ENCODE assay signal across 15 cellular contexts in the genomic region with DNA sequence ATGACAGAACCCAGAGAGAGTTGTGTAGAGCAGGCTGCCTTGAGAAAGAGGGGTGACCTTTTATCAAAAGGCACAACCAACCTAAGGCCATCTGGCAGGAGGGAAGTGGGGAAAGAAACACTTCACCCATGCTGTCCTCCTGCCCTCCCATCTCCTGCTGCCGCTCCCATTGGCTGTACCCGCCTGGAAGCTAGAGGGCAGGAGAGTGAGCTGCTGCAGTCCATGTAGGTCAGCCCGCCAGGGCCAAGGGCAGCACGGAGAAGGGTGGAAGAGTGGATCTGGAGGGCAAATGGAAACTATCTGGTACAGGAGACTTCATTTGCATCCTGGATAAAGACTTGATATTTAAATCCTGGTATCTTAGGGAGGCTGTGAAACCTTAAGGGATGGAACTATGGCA. TPM values are rescaled to one million over a fixed set of nuclear protein-coding genes. Genes with fewer than 3 reads are reported as not detected.
DNase-seq lines count a peak whose midpoint lies in the region; ATAC-seq, FAIRE-seq and TF ChIP-seq lines count a peak whose summit lies in the region.
"Had no signal": no experiment of that assay in that cellular context is flagged by ENCODE, and none has a peak within 500 bp of the region (broad histone marks: within the 10 kb centered on the region; RNA-seq: fewer than 3 reads in every experiment).

No MANE protein-coding gene starts in this region.

- TF ChIP-seq CTCF in HFF-Myc (IDR thresholded peaks at IDR 0.05; ENCODE audit: low read depth, low read length, missing control alignments), result peak; percentile 15
- TF ChIP-seq CTCF in kidney (IDR thresholded peaks at IDR 0.05; ENCODE audit: borderline replicate concordance, extremely low read depth, insufficient read depth), result no peak
- no peak for TF ChIP-seq CTCF in GM20000 (IDR thresholded peaks at IDR 0.05; ENCODE audit: extremely low read depth, missing control alignments)

- no peak overlapping the region for H3K27ac Mint-ChIP-seq in stimulated activated effector memory CD8-positive, alpha-beta T cell treated with anti-CD3 and anti-CD28 coated beads, Interleukin-12 subunit alpha, Interleukin-12 subunit beta, amount 100 ng/mL, for 72 hours

- in situ Hi-C loops in HAP-1 (cut with MboI; ENCODE audit: low sequenced_read_pairs), result no loop called here

- no peaks in the 10 kb centered on the region for H3K27me3 ChIP-seq in HAP-1 (ENCODE audit: low read depth)
- H3K27me3 ChIP-seq: MG63, vagina had no signal

- peak; percentile 26 for DNase-seq in AG08396 (ENCODE audit: low spot score)
- no peak for DNase-seq in HFF-Myc (ENCODE audit: extremely low read depth, low read depth)
- DNase-seq in kidney, result peak; percentile 43
- DNase-seq in stimulated activated effector memory CD8-positive, alpha-beta T cell treated with anti-CD3 and anti-CD28 coated beads, Interleukin-12 subunit alpha, Interleukin-12 subunit beta, amount 100 ng/mL, for 72 hours (ENCODE audit: low spot score in 2 of 2), result no peak
- DNase-seq in HAP-1 (ENCODE audit: low spot score in 2 of 2), result no peak
- no peak for DNase-seq in GM20000 (ENCODE audit: low spot score)
- DNase-seq: effector memory CD4-positive, alpha-beta T cell; hippocampal formation; MG63; T-helper 2 cell had no signal

- no peak overlapping the region for H3K9ac ChIP-seq in kidney (ENCODE audit: low read length in 2 of 2)

- ATAC-seq in stimulated activated effector memory CD8-positive, alpha-beta T cell treated with anti-CD3 and anti-CD28 coated beads, Interleukin-12 subunit alpha, Interleukin-12 subunit beta, amount 100 ng/mL, for 72 hours, result no peak
- no peak for ATAC-seq in GM21447 (IDR thresholded peaks at IDR 0.05; ENCODE audit: unreplicated experiment)
- ATAC-seq: GM12878, sciatic nerve had no signal

- H3K9me3 Mint-ChIP-seq in stimulated activated effector memory CD8-positive, alpha-beta T cell treated with anti-CD3 and anti-CD28 coated beads, Interleukin-12 subunit alpha, Interleukin-12 subunit beta, amount 100 ng/mL, for 72 hours, result no peaks in the 10 kb centered on the region

- H3K9me3 ChIP-seq in kidney (ENCODE audit: control insufficient read depth in 1 of 2, low read length in 2 of 2) (no peaks in the 10 kb centered on the region), HAP-1 (no peaks in the 10 kb centered on the region)
- H3K9me3 ChIP-seq: MG63, vagina had no signal

- intact Hi-C loops in kidney (cut with DNase I), result no loop called here

- H3K4me1 ChIP-seq in kidney (ENCODE audit: control insufficient read depth in 1 of 2, insufficient read depth in 1 of 2, low read depth in 1 of 2, low read length in 2 of 2), result peaks cover 2 to 5% of the 10 kb centered on the region in 2 donors
- H3K4me1 ChIP-seq in HAP-1, result no peaks in the 10 kb centered on the region
- H3K4me1 ChIP-seq: vagina had no signal

- FAIRE-seq in kidney (lab: Jason Lieb, UNC), result no peak
- FAIRE-seq: GM12878 had no signal

- H3K4me3 Mint-ChIP-seq in stimulated activated effector memory CD8-positive, alpha-beta T cell treated with anti-CD3 and anti-CD28 coated beads, Interleukin-12 subunit alpha, Interleukin-12 subunit beta, amount 100 ng/mL, for 72 hours, result no peak overlapping the region

- no peaks in the 10 kb centered on the region for H3K4me1 Mint-ChIP-seq in stimulated activated effector memory CD8-positive, alpha-beta T cell treated with anti-CD3 and anti-CD28 coated beads, Interleukin-12 subunit alpha, Interleukin-12 subunit beta, amount 100 ng/mL, for 72 hours

- H3K27ac ChIP-seq in angular gyrus (ENCODE audit: low read depth, low read length) (peak overlapping the region; percentile 48), kidney (ENCODE audit: low read depth in 2 of 2, low read length in 2 of 2) (no peak overlapping the region)
- H3K27ac ChIP-seq: vagina had no signal

- H3K36me3 Mint-ChIP-seq in stimulated activated effector memory CD8-positive, alpha-beta T cell treated with anti-CD3 and anti-CD28 coated beads, Interleukin-12 subunit alpha, Interleukin-12 subunit beta, amount 100 ng/mL, for 72 hours, result no peaks in the 10 kb centered on the region

- H3K36me3 ChIP-seq in kidney (ENCODE audit: control insufficient read depth in 1 of 2, insufficient read depth in 2 of 2, low read length in 2 of 2) (no peaks in the 10 kb centered on the region), HAP-1 (replicated peaks) (no peaks in the 10 kb centered on the region)
- H3K36me3 ChIP-seq: MG63, vagina had no signal

- H3K4me3 ChIP-seq in HFF-Myc (replicated peaks; ENCODE audit: low read depth, low read length), result no peak overlapping the region
- H3K4me3 ChIP-seq in kidney (ENCODE audit: low read length in 2 of 2), result no peak overlapping the region
- H3K4me3 ChIP-seq in HAP-1, result no peak overlapping the region
- H3K4me3 ChIP-seq: GM12878, MG63, vagina had no signal

RNA-seq across cellular contexts. Expression of a gene that starts 11.5 kb away (rescaled TPM):
- total RNA-seq in kidney, result 2.0 TPM
- polyA plus RNA-seq in kidney (ENCODE audit: insufficient read depth, low read depth, low replicate concordance), result 24.1 TPM

RNA-seq across cellular contexts. Expression of a gene that starts 47.7 kb away (rescaled TPM):
- total RNA-seq in kidney, result 50.0 TPM
- polyA plus RNA-seq in kidney (ENCODE audit: insufficient read depth, low read depth, low replicate concordance), result 111 TPM

RNA-seq across cellular contexts. Expression of a gene that starts 58.0 kb away (rescaled TPM):
- total RNA-seq in kidney, result 146 TPM
- 60.3 TPM for polyA plus RNA-seq in kidney (ENCODE audit: insufficient read depth, low read depth, low replicate concordance)

Comparison
In these comparisons a context has a peak if more than half of its experiments do, and no peak if none do; other contexts are left out.
1. DNase-seq: peak in AG08396 (single experiment) and kidney (single experiment); none in HFF-Myc (single experiment), stimulated activated effector memory CD8-positive, alpha-beta T cell treated with anti-CD3 and anti-CD28 coated beads, Interleukin-12 subunit alpha, Interleukin-12 subunit beta, amount 100 ng/mL, for 72 hours (0 of 2), HAP-1 (0 of 2) and GM20000 (single experiment).